8 cellular contexts compared by ENCODE assay signal in genomic region chr12:12214635-12215131, GRCh38. TPM values are rescaled to one million over a fixed set of nuclear protein-coding genes. Genes with fewer than 3 reads are reported as not detected.
DNase-seq lines count a peak whose midpoint lies in the region; ATAC-seq and TF ChIP-seq lines count a peak whose summit lies in the region.
"Had no signal": no experiment of that assay in that cellular context is flagged by ENCODE, and none has a peak within 500 bp of the region (broad histone marks: within the 10 kb centered on the region; RNA-seq: fewer than 3 reads in every experiment).

No MANE protein-coding gene starts in this region.

- H3K9me3 ChIP-seq in PC-3 (ENCODE audit: low read length): no peaks in the 10 kb centered on the region

- no peak overlapping the region for H3K27ac ChIP-seq in PC-3 (ENCODE audit: low read length)
- peak overlapping the region; percentile 3 for H3K27ac ChIP-seq in epithelial cell of prostate
- no peak overlapping the region for H3K27ac ChIP-seq in coronary artery

- no peaks in the 10 kb centered on the region for H3K27me3 ChIP-seq in PC-3 (ENCODE audit: low read length)

- DNase-seq in PC-3 (peak; percentile 51), epithelial cell of prostate (ENCODE audit: low read depth, low spot score) (no peak), smooth muscle cell of the brain vasculature (ENCODE audit: low read depth, low spot score) (peak; percentile 31), coronary artery (ENCODE audit: low spot score) (no peak), NCI-H2029 treated with DMSO at 0.1 percent for 48 hours (lab: John Stamatoyannopoulos, UW) (no peak)
- DNase-seq: T-helper 9 cell had no signal

- intact Hi-C loops in PC-3 (cut with micrococcal nuclease): no loop called here

- no peaks in the 10 kb centered on the region for H3K9me2 ChIP-seq in PC-3 (replicated peaks; ENCODE audit: low read length)

- POLR2A ChIA-PET in PC-3 (lab: Charles Lee; ENCODE audit: unreplicated experiment): no interaction called here

- H3K9ac ChIP-seq in PC-3 (ENCODE audit: low read length): no peak overlapping the region

- H3K79me2 ChIP-seq in PC-3 (ENCODE audit: low read length): peaks cover 49% of the 10 kb centered on the region

- no peaks in the 10 kb centered on the region for H4K20me1 ChIP-seq in PC-3 (ENCODE audit: low read length)

- peaks cover 22% of the 10 kb centered on the region for H3K4me1 ChIP-seq in PC-3 (ENCODE audit: insufficient read depth, low read length)

- TF ChIP-seq CTCF in PC-3 (conservative IDR thresholded peaks at IDR 0.05; ENCODE audit: low read depth, low read length) (no peak), coronary artery (IDR thresholded peaks at IDR 0.05) (no peak)

- H3K4me3 ChIP-seq in PC-3 (ENCODE audit: low read length): no peak overlapping the region
- no peak overlapping the region for H3K4me3 ChIP-seq in coronary artery

- H3K36me3 ChIP-seq in PC-3 (ENCODE audit: low read depth, low read length): no peaks in the 10 kb centered on the region

- H2AFZ ChIP-seq in PC-3 (ENCODE audit: low read length): no peak overlapping the region

- ATAC-seq in HG02759 (IDR thresholded peaks at IDR 0.05; ENCODE audit: unreplicated experiment): peak; percentile 43
- ATAC-seq in PC-3: peak; percentile 65
- no peak for ATAC-seq in HG03342 (IDR thresholded peaks at IDR 0.05; ENCODE audit: unreplicated experiment)

- CTCF ChIA-PET in PC-3 (lab: Charles Lee): no interaction called here

- no peaks in the 10 kb centered on the region for H3F3A ChIP-seq in PC-3 (ENCODE audit: low read length, unreplicated experiment)

- peak overlapping the region; percentile 26; the same call in 1 of the 2 replicates for H3K4me2 ChIP-seq in PC-3 (ENCODE audit: low read length)

- no TSS peak for BruUV-seq in PC-3 (replicated peaks; lab: Mats Ljungman, UMichigan)

RNA-seq across cellular contexts. Expression of gene LRP6, which starts 52.2 kb away (rescaled TPM):
- 15.5 and 17.3 TPM in 2 replicates for total RNA-seq in PC-3 (2014; rRNA removed)

Comparison
In these comparisons a context has a peak if more than half of its experiments do, and no peak if none do; other contexts are left out.
1. DNase-seq: peak in PC-3 (single experiment) and smooth muscle cell of the brain vasculature (single experiment); none in epithelial cell of prostate (single experiment), coronary artery (single experiment) and NCI-H2029 treated with DMSO at 0.1 percent for 48 hours (single experiment).